In the genomic region with DNA sequence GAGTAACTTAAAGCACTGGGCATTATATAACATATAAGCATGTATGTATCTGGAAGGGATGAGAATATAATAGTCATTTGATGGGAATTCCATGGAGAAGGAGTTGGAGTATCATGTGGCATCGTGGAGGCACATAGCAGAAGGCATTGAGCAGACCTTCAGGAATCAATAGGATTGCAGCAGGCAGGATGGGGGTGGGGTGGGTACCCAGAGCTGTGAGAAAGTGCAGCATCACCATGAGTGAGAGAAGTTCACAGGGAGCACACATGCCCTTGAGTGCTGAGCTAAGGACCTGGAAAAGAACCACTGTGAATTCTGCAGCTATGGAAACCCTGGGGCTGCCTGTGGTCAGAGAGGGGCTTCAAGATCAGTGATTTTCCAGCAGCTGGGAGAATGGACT, we compare ENCODE assay signal across 31 cellular contexts.
"Had no signal": no experiment of that assay in that cellular context is flagged by ENCODE, and none has a peak within 500 bp of the region (broad histone marks: within the 10 kb centered on the region; RNA-seq: fewer than 3 reads in every experiment).

No MANE protein-coding gene starts in this region.

- FAIRE-seq: endometrium, endothelial cell of umbilical vein had no signal

- H3K27ac ChIP-seq: body of pancreas, colonic mucosa, epithelial cell of prostate, esophagus squamous epithelium, gastroesophageal sphincter had no signal

- H3K9me3 ChIP-seq: colonic mucosa, gastroesophageal sphincter had no signal

- ATAC-seq: activated CD4-positive, alpha-beta T cell treated with anti-CD3 and anti-CD28 coated beads for 36 hours; activated CD8-positive, alpha-beta T cell treated with anti-CD3 and anti-CD28 coated beads, Interleukin-2, amount 10 ng/mL, durations not matched to agents 7 days and 5 days; activated naive CD4-positive, alpha-beta T cell treated with anti-CD3 and anti-CD28 coated beads, Interleukin-2, amount 50 U/mL, for 72 hours; body of pancreas; gastroesophageal sphincter had no signal

- DNase-seq: activated CD4-positive, alpha-beta memory T cell treated with anti-CD3 and anti-CD28 coated beads for 36 hours; activated CD4-positive, alpha-beta T cell treated with anti-CD3 and anti-CD28 coated beads for 36 hours; activated CD4-positive, alpha-beta T cell treated with anti-CD3 and anti-CD28 coated beads, Interleukin-2, amount 10 ng/mL, durations not matched to agents 24 days and 14 days; activated CD4-positive, CD25-positive, alpha-beta regulatory T cell; activated CD4-positive, CD25-positive, alpha-beta regulatory T cell treated with anti-CD3 and anti-CD28 coated beads, Interleukin-2, amount 50 U/mL, for 72 hours; activated CD8-positive, alpha-beta memory T cell treated with anti-CD3 and anti-CD28 coated beads, Interleukin-2, amount 10 ng/mL, durations not matched to agents 7 days and 5 days; activated CD8-positive, alpha-beta memory T cell treated with anti-CD3 and anti-CD28 coated beads, Interleukin-2, amount 50 U/mL, for 4 hours; activated CD8-positive, alpha-beta T cell treated with anti-CD3 and anti-CD28 coated beads, Interleukin-2, amount 10 ng/mL, durations not matched to agents 7 days and 5 days; activated effector memory CD4-positive, alpha-beta T cell treated with anti-CD3 and anti-CD28 coated beads, Interleukin-2, amount 50 U/mL, for 16 hours; activated naive CD4-positive, alpha-beta T cell treated with anti-CD3 and anti-CD28 coated beads for 36 hours; activated naive CD8-positive, alpha-beta T cell treated with anti-CD3 and anti-CD28 coated beads, Interleukin-2, amount 10 ng/mL, durations not matched to agents 7 days and 5 days; activated T-cell treated with anti-CD3 and anti-CD28 coated beads, Interleukin-2, amount 50 U/mL, for 1 hour; activated T-cell treated with anti-CD3 and anti-CD28 coated beads, Interleukin-2, amount 50 U/mL, for 48 hours; amniotic stem cell; anterior cingulate cortex; body of pancreas; central memory CD4-positive, alpha-beta T cell; cerebellar nuclear complex; colonic mucosa; effector CD8-positive, alpha-beta T cell; esophagus squamous epithelium; foreskin melanocyte; head of caudate nucleus; T-helper 2 cell had no signal

- H3K36me3 ChIP-seq: colonic mucosa, esophagus squamous epithelium, gastroesophageal sphincter had no signal

- H3K27me3 ChIP-seq: body of pancreas, colonic mucosa, esophagus squamous epithelium, gastroesophageal sphincter had no signal

- H3K4me3 ChIP-seq: body of pancreas, colonic mucosa, esophagus squamous epithelium, gastroesophageal sphincter had no signal

- H3K9me3 Mint-ChIP-seq: activated CD4-positive, alpha-beta T cell treated with anti-CD3 and anti-CD28 coated beads, Interleukin-2, amount 10 ng/mL, durations not matched to agents 24 days and 14 days; activated T-helper 1 cell treated with anti-CD3 and anti-CD28 coated beads, Interleukin-12 subunit alpha, Interleukin-12 subunit beta, Interleukin-2, Interleukin-4 antibody, amounts not matched to agents 30 ng/mL and 10 ng/mL and 1 ng/mL, durations not matched to agents 14 hours and 24 hours and 36 hours; activated T-helper 2 cell treated with anti-CD3 and anti-CD28 coated beads, Interferon-gamma antibody, Interleukin-2, Interleukin-4, amounts not matched to agents 10 μg/mL and 5 μg/mL and 100 μg/mL, durations not matched to agents 14 hours and 24 hours and 36 hours had no signal

- H3K4me3 Mint-ChIP-seq: activated CD4-positive, alpha-beta memory T cell treated with anti-CD3 and anti-CD28 coated beads for 36 hours; activated CD4-positive, alpha-beta T cell treated with anti-CD3 and anti-CD28 coated beads for 36 hours; activated CD4-positive, alpha-beta T cell treated with anti-CD3 and anti-CD28 coated beads, Interleukin-2, amount 10 ng/mL, durations not matched to agents 24 days and 14 days; activated CD8-positive, alpha-beta memory T cell treated with anti-CD3 and anti-CD28 coated beads, Interleukin-2, amount 10 ng/mL, durations not matched to agents 7 days and 5 days; activated CD8-positive, alpha-beta T cell treated with anti-CD3 and anti-CD28 coated beads, Interleukin-2, amount 10 ng/mL, durations not matched to agents 7 days and 5 days; activated naive CD4-positive, alpha-beta T cell treated with anti-CD3 and anti-CD28 coated beads for 36 hours; activated naive CD8-positive, alpha-beta T cell treated with anti-CD3 and anti-CD28 coated beads, Interleukin-2, amount 10 ng/mL, durations not matched to agents 7 days and 5 days; activated T-helper 1 cell treated with anti-CD3 and anti-CD28 coated beads, Interleukin-12 subunit alpha, Interleukin-12 subunit beta, Interleukin-2, Interleukin-4 antibody, amounts not matched to agents 30 ng/mL and 10 ng/mL and 1 ng/mL, durations not matched to agents 14 hours and 24 hours and 36 hours had no signal

- H3K36me3 Mint-ChIP-seq: activated CD8-positive, alpha-beta memory T cell treated with anti-CD3 and anti-CD28 coated beads, Interleukin-2, amount 10 ng/mL, durations not matched to agents 7 days and 5 days; activated naive CD8-positive, alpha-beta T cell treated with anti-CD3 and anti-CD28 coated beads, Interleukin-2, amount 10 ng/mL, durations not matched to agents 7 days and 5 days had no signal

- H3K27me3 Mint-ChIP-seq: activated CD4-positive, alpha-beta memory T cell treated with anti-CD3 and anti-CD28 coated beads for 36 hours; activated CD4-positive, alpha-beta T cell treated with anti-CD3 and anti-CD28 coated beads for 36 hours; activated CD4-positive, alpha-beta T cell treated with anti-CD3 and anti-CD28 coated beads, Interleukin-2, amount 10 ng/mL, durations not matched to agents 24 days and 14 days; activated CD8-positive, alpha-beta memory T cell treated with anti-CD3 and anti-CD28 coated beads, Interleukin-2, amount 10 ng/mL, durations not matched to agents 7 days and 5 days had no signal

- H3K27ac Mint-ChIP-seq: activated CD4-positive, alpha-beta memory T cell treated with anti-CD3 and anti-CD28 coated beads for 36 hours; activated CD4-positive, alpha-beta T cell treated with anti-CD3 and anti-CD28 coated beads for 36 hours; activated CD4-positive, alpha-beta T cell treated with anti-CD3 and anti-CD28 coated beads, Interleukin-2, amount 10 ng/mL, durations not matched to agents 24 days and 14 days; activated CD8-positive, alpha-beta memory T cell treated with anti-CD3 and anti-CD28 coated beads, Interleukin-2, amount 10 ng/mL, durations not matched to agents 7 days and 5 days; activated CD8-positive, alpha-beta T cell treated with anti-CD3 and anti-CD28 coated beads, Interleukin-2, amount 10 ng/mL, durations not matched to agents 7 days and 5 days; activated naive CD4-positive, alpha-beta T cell treated with anti-CD3 and anti-CD28 coated beads for 36 hours; activated naive CD4-positive, alpha-beta T cell treated with anti-CD3 and anti-CD28 coated beads, Interleukin-2, amount 50 U/mL, for 72 hours; activated naive CD8-positive, alpha-beta T cell treated with anti-CD3 and anti-CD28 coated beads, Interleukin-2, amount 10 ng/mL, durations not matched to agents 7 days and 5 days; activated T-helper 1 cell treated with anti-CD3 and anti-CD28 coated beads, Interleukin-12 subunit alpha, Interleukin-12 subunit beta, Interleukin-2, Interleukin-4 antibody, amounts not matched to agents 30 ng/mL and 10 ng/mL and 1 ng/mL, durations not matched to agents 14 hours and 24 hours and 36 hours; activated T-helper 2 cell treated with anti-CD3 and anti-CD28 coated beads, Interferon-gamma antibody, Interleukin-2, Interleukin-4, amounts not matched to agents 10 μg/mL and 5 μg/mL and 100 μg/mL, durations not matched to agents 14 hours and 24 hours and 36 hours had no signal

- H3K4me1 Mint-ChIP-seq: activated CD4-positive, alpha-beta T cell treated with anti-CD3 and anti-CD28 coated beads for 36 hours; activated CD4-positive, alpha-beta T cell treated with anti-CD3 and anti-CD28 coated beads, Interleukin-2, amount 10 ng/mL, durations not matched to agents 24 days and 14 days; activated CD8-positive, alpha-beta memory T cell treated with anti-CD3 and anti-CD28 coated beads, Interleukin-2, amount 10 ng/mL, durations not matched to agents 7 days and 5 days; activated naive CD8-positive, alpha-beta T cell treated with anti-CD3 and anti-CD28 coated beads, Interleukin-2, amount 10 ng/mL, durations not matched to agents 7 days and 5 days had no signal

- H3K4me1 ChIP-seq: body of pancreas, colonic mucosa, esophagus squamous epithelium, gastroesophageal sphincter had no signal
